In the genomic region with DNA sequence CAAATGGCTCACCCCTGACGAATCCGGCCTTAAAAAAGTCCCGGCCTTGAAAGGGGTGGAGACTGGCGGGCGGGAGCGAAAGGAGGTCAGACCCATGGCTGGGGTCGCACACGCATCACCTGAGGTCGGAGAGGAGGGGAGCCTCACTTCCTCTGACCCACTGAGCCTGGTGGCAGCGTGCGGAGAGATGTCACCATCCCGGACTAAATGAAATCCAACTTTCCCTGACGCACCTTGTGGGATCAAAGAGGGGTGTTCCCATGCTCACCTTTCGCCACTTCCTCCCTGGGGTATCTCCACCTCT, we compare ENCODE assay signal across 8 cellular contexts. TPM values are rescaled to one million over a fixed set of nuclear protein-coding genes. Genes with fewer than 3 reads are reported as not detected.
A peak's percentile ranks its signal among the peaks of the same experiment; 100 is the strongest.
DNase-seq lines count a peak whose midpoint lies in the region; ATAC-seq and TF ChIP-seq lines count a peak whose summit lies in the region.

No MANE protein-coding gene starts in this region.

- DNase-seq in AG04449 (ENCODE audit: low read depth, low spot score): no peak
- DNase-seq in body of pancreas: no peak
- no peak for DNase-seq in mesendoderm
- no peak for DNase-seq in upper lobe of right lung
- DNase-seq in ecto neural progenitor cell (ENCODE audit: low spot score): no peak
- DNase-seq in NCI-H128 (lab: John Stamatoyannopoulos, UW; ENCODE audit: unreplicated experiment): no peak
- DNase-seq in activated CD8-positive, alpha-beta memory T cell treated with anti-CD3 and anti-CD28 coated beads, Interleukin-2, amount 50 U/mL, for 4 hours: no peak

- H3K27ac ChIP-seq in HUES6 (ENCODE audit: low read depth, low read length) (no peak overlapping the region), body of pancreas (peak overlapping the region; percentile 89 to 93 (median 92)), mesendoderm (ENCODE audit: low read depth, low read length) (no peak overlapping the region), upper lobe of right lung (peak overlapping the region; percentile 82)

- H3K27me3 ChIP-seq in HUES6 (ENCODE audit: control insufficient read depth, insufficient read depth, low read length): peaks cover 10% of the 10 kb centered on the region
- no peaks in the 10 kb centered on the region for H3K27me3 ChIP-seq in body of pancreas
- no peaks in the 10 kb centered on the region for H3K27me3 ChIP-seq in mesendoderm (ENCODE audit: insufficient read depth, low read length, poor library complexity)
- no peaks in the 10 kb centered on the region for H3K27me3 ChIP-seq in upper lobe of right lung

- POLR2A ChIA-PET in AG04449 (lab: Yijun Ruan, JAX): interaction anchor here (0.7 kb wide), 1 partner anchor 36 kb away, joined by 3 read pairs; a partner anchor contains a TSS

- H3K4me2 ChIP-seq in mesendoderm (ENCODE audit: low read length): peak overlapping the region; percentile 49

- no peak overlapping the region for H3K23ac ChIP-seq in mesendoderm (ENCODE audit: low read length)

- H3K9me3 ChIP-seq in HUES6 (ENCODE audit: control insufficient read depth, insufficient read depth, low read depth, low read length) (no peaks in the 10 kb centered on the region), body of pancreas (no peaks in the 10 kb centered on the region), upper lobe of right lung (no peaks in the 10 kb centered on the region)

- H3K79me1 ChIP-seq in mesendoderm (ENCODE audit: low read length): peaks cover 12% of the 10 kb centered on the region

- peaks cover 33% of the 10 kb centered on the region for H3K4me1 ChIP-seq in HUES6 (ENCODE audit: control insufficient read depth, insufficient read depth, low read length)
- peaks cover 47% of the 10 kb centered on the region for H3K4me1 ChIP-seq in body of pancreas
- H3K4me1 ChIP-seq in mesendoderm (ENCODE audit: control insufficient read depth, low read depth, low read length): peaks cover 8% of the 10 kb centered on the region
- peaks cover 32% of the 10 kb centered on the region for H3K4me1 ChIP-seq in upper lobe of right lung

- H4K5ac ChIP-seq in mesendoderm (ENCODE audit: low read length): no peak overlapping the region

- WGBS in body of pancreas, 2 donors: 4 to 5% methylated on average over 11 to 14 of the region's 14 CpGs
- WGBS in mesendoderm (ENCODE audit: extremely low coverage, insufficient coverage, low lambda C conversion rate): no CpG with 5 or more reads among the region's 14 CpGs

- H3K4ac ChIP-seq in mesendoderm (ENCODE audit: low read depth, low read length): no peak overlapping the region

- no peak for TF ChIP-seq POLR2A in body of pancreas (IDR thresholded peaks at IDR 0.05)

- no peak overlapping the region for H2BK120ac ChIP-seq in mesendoderm (ENCODE audit: low read depth, low read length)

- CTCF ChIA-PET in AG04449 (lab: Yijun Ruan, JAX): interaction anchor here (1.1 to 3.2 kb wide), 2 partner anchors 155 to 164 kb away, joined by 3 to 14 read pairs; no protein-coding TSS in a partner anchor

- H3K9ac ChIP-seq in HUES6 (ENCODE audit: low read length) (peak overlapping the region; percentile 71), mesendoderm (ENCODE audit: low read length) (peak overlapping the region; percentile 84)

- no peak overlapping the region for H2BK5ac ChIP-seq in mesendoderm (ENCODE audit: low read length)

- H2BK15ac ChIP-seq in mesendoderm (replicated peaks; ENCODE audit: low read depth): no peak overlapping the region

- H3K4me3 ChIP-seq in AG04449 (ENCODE audit: low read depth, low read length) (peak overlapping the region; percentile 80), HUES6 (ENCODE audit: low read depth, low read length) (peak overlapping the region; percentile 95), body of pancreas (peak overlapping the region; percentile 76 to 96), mesendoderm (ENCODE audit: low read length) (peak overlapping the region; percentile 68), upper lobe of right lung (peak overlapping the region; percentile 96)

- peak overlapping the region; percentile 94 for H3K56ac ChIP-seq in mesendoderm (ENCODE audit: low read length)

- intact Hi-C loops in body of pancreas (cut with DNase I): no loop called here
- intact Hi-C loops in upper lobe of right lung (cut with DNase I): no loop called here

- no peak overlapping the region for H3K18ac ChIP-seq in mesendoderm (ENCODE audit: low read length)

- peaks cover 11% of the 10 kb centered on the region for H3K79me2 ChIP-seq in mesendoderm (ENCODE audit: control insufficient read depth, insufficient read depth, low read length)

- TF ChIP-seq CTCF in AG04449 (IDR thresholded peaks at IDR 0.05; ENCODE audit: insufficient read depth, low read length, missing control alignments) (no peak), body of pancreas (IDR thresholded peaks at IDR 0.05) (no peak), upper lobe of right lung (IDR thresholded peaks at IDR 0.05) (no peak)

- H4K8ac ChIP-seq in mesendoderm (ENCODE audit: low read depth, low read length): no peak overlapping the region

- H3K36me3 ChIP-seq in HUES6 (ENCODE audit: control insufficient read depth, insufficient read depth, low read length) (peaks cover 16% of the 10 kb centered on the region), body of pancreas (replicated peaks in 1 of 2; ENCODE audit: insufficient read depth in 1 of 2, low read depth in 2 of 2) (no peaks in the 10 kb centered on the region), mesendoderm (ENCODE audit: control insufficient read depth, insufficient read depth, low read length) (no peaks in the 10 kb centered on the region), upper lobe of right lung (peaks cover 13% of the 10 kb centered on the region)

- no peak overlapping the region for H2AK5ac ChIP-seq in mesendoderm (ENCODE audit: low read length)

- ATAC-seq in body of pancreas (peak; percentile 24), upper lobe of right lung (no peak)

RNA-seq across cellular contexts. Expression of a gene that starts 0.7 kb away (rescaled TPM):
- total RNA-seq in body of pancreas (10 to 100 TPM; 36.9 to 41.8 TPM), upper lobe of right lung (35.8 TPM)
- 31.0 TPM for polyA plus RNA-seq in mesendoderm (2013, experiment 1 of 2)
- polyA plus RNA-seq in mesendoderm (2013, experiment 2 of 2): 30.1 TPM

RNA-seq across cellular contexts. Expression of a gene that starts 36.2 kb away (rescaled TPM):
- total RNA-seq in body of pancreas: 100 to 1,000 TPM in 1 of 2 donors, 10 to 100 TPM in 1; 13.0 to 103 TPM
- not detected for polyA plus RNA-seq in mesendoderm (2013, experiment 1 of 2)
- polyA plus RNA-seq in mesendoderm (2013, experiment 2 of 2): not detected
- total RNA-seq in upper lobe of right lung: 0.72 TPM

RNA-seq across cellular contexts. Expression of a gene that starts 38.4 kb away (rescaled TPM):
- total RNA-seq in body of pancreas (10 to 100 TPM in 1 of 2 donors, 1 to 10 TPM in 1; 7.6 to 11.2 TPM), upper lobe of right lung (24.7 TPM)
- polyA plus RNA-seq in mesendoderm (2013, experiment 1 of 2): 1.9 TPM
- 2.2 TPM for polyA plus RNA-seq in mesendoderm (2013, experiment 2 of 2)

Comparison
In these comparisons a context has a peak if more than half of its experiments do, and no peak if none do; other contexts are left out.
1. H3K27ac ChIP-seq: peak in body of pancreas (4 of 4) and upper lobe of right lung (single experiment); none in HUES6 (single experiment) and mesendoderm (single experiment).
2. Peak in every context shown above with its lines, with median percentiles within 50 percentile points of each other: H3K4me3 ChIP-seq.